Comparison of ENCODE assay signal across 8 cellular contexts in the genomic region with DNA sequence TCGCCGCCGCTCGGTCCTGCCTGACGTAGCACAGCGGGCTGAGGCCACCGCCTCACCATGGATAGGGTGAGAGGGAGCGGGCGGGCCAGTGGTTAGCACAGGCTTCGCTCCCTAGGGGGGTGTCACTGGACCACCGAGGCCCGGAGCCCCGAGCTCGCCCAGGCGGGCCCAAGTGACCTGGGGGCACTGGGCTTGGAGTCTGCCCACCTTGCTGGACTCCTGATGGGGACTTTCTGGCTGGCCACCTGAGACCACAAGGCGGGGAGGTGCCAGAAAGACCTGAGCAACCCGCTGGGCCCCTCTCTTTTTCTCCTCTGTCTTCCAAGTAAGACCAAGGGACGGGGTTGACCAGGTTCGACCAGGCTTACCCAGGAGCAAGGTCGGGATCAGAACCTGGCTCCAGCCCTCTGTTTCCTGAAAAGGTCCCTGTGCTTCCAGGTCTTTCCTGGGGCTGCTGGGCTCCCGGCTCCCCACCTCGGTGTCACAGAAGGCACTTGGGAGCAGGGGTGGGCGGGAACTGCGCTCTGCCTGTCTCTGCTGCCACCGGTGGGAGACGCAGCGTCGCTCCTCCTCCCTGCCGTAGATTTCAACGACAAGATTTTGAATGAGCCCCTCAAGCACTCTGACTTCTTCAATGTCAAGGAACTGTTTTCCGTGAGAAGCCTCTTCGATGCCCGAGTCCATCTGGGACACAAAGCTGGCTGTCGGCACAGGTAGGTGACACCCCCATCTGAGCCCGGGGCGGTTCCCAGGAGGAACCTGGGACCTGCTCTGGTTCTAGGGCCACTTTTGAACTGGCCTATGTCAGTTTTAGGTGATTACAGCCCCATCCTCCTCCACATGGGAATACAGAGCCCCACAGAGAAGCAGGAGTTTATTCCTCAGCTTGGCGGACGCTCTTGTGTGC. TPM values are rescaled to one million over a fixed set of nuclear protein-coding genes. Genes with fewer than 3 reads are reported as not detected.
DNase-seq lines count a peak whose midpoint lies in the region; ATAC-seq and TF ChIP-seq lines count a peak whose summit lies in the region.

No MANE protein-coding gene starts in this region.

- DNase-seq in activated CD4-positive, alpha-beta T cell treated with anti-CD3 and anti-CD28 coated beads, Interleukin-2, amount 10 ng/mL, durations not matched to agents 7 days and 5 days: no peak
- no peak for DNase-seq in activated CD4-positive, alpha-beta T cell treated with anti-CD3 and anti-CD28 coated beads, Interleukin-2, amount 50 U/mL, for 4 hours
- DNase-seq in RPMI8226 (peak; percentile 87), epithelial cell of prostate (ENCODE audit: low read depth, low spot score) (no peak), nephron progenitor cell (no peak)
- DNase-seq in stimulated activated CD4-positive, alpha-beta T cell treated with anti-CD3 and anti-CD28 coated beads, Interleukin-15, amount 100 ng/mL, for 24 hours: no peak

- peak overlapping the region; percentile 35 for H3K27ac ChIP-seq in epithelial cell of prostate

- H3K4me3 Mint-ChIP-seq in activated CD4-positive, alpha-beta T cell treated with anti-CD3 and anti-CD28 coated beads, Interleukin-2, amount 10 ng/mL, durations not matched to agents 7 days and 5 days: peak overlapping the region; percentile 91
- H3K4me3 Mint-ChIP-seq in nephron progenitor cell: peak overlapping the region; percentile 88

- H3K27me3 Mint-ChIP-seq in activated CD4-positive, alpha-beta T cell treated with anti-CD3 and anti-CD28 coated beads, Interleukin-2, amount 10 ng/mL, durations not matched to agents 7 days and 5 days: no peaks in the 10 kb centered on the region
- H3K27me3 Mint-ChIP-seq in nephron progenitor cell (ENCODE audit: low read depth, poor library complexity): peaks cover 3% of the 10 kb centered on the region

- TF ChIP-seq CTCF in nephron progenitor cell (IDR thresholded peaks at IDR 0.05): no peak

- no peaks in the 10 kb centered on the region for H3K9me3 Mint-ChIP-seq in activated CD4-positive, alpha-beta T cell treated with anti-CD3 and anti-CD28 coated beads, Interleukin-2, amount 10 ng/mL, durations not matched to agents 7 days and 5 days
- H3K9me3 Mint-ChIP-seq in nephron progenitor cell: no peaks in the 10 kb centered on the region

- CTCF ChIA-PET in activated CD4-positive, alpha-beta T cell treated with anti-CD3 and anti-CD28 coated beads, Interleukin-2, amount 10 ng/mL, durations not matched to agents 7 days and 5 days (lab: Charles Lee): no interaction called here

- H3K4me1 Mint-ChIP-seq in activated CD4-positive, alpha-beta T cell treated with anti-CD3 and anti-CD28 coated beads, Interleukin-2, amount 10 ng/mL, durations not matched to agents 7 days and 5 days: peaks cover 22% of the 10 kb centered on the region
- peaks cover 51% of the 10 kb centered on the region for H3K4me1 Mint-ChIP-seq in nephron progenitor cell

- POLR2A ChIA-PET in activated CD4-positive, alpha-beta T cell treated with anti-CD3 and anti-CD28 coated beads, Interleukin-2, amount 10 ng/mL, durations not matched to agents 7 days and 5 days (lab: Charles Lee): no interaction called here

- peaks cover 17% of the 10 kb centered on the region for H3K36me3 Mint-ChIP-seq in activated CD4-positive, alpha-beta T cell treated with anti-CD3 and anti-CD28 coated beads, Interleukin-2, amount 10 ng/mL, durations not matched to agents 7 days and 5 days (ENCODE audit: low read depth)
- H3K36me3 Mint-ChIP-seq in nephron progenitor cell (ENCODE audit: low read depth): peaks cover 17% of the 10 kb centered on the region

- H3K27ac Mint-ChIP-seq in activated CD4-positive, alpha-beta T cell treated with anti-CD3 and anti-CD28 coated beads, Interleukin-2, amount 10 ng/mL, durations not matched to agents 7 days and 5 days: peak overlapping the region; percentile 76
- no peak overlapping the region for H3K27ac Mint-ChIP-seq in nephron progenitor cell

- ATAC-seq in HG02759 (IDR thresholded peaks at IDR 0.05; ENCODE audit: unreplicated experiment) (no peak), GM21381 (IDR thresholded peaks at IDR 0.05; ENCODE audit: unreplicated experiment) (no peak)

RNA-seq across cellular contexts. Expression of gene MRPS2, which starts 1.0 kb away (rescaled TPM):
- 10 to 100 TPM; 28.0 to 31.2 TPM for total RNA-seq in activated CD4-positive, alpha-beta T cell treated with anti-CD3 and anti-CD28 coated beads, Interleukin-2, amount 10 ng/mL, durations not matched to agents 7 days and 5 days

RNA-seq across cellular contexts. Expression of gene LCN1, which starts 19.7 kb away (rescaled TPM):
- not detected for total RNA-seq in activated CD4-positive, alpha-beta T cell treated with anti-CD3 and anti-CD28 coated beads, Interleukin-2, amount 10 ng/mL, durations not matched to agents 7 days and 5 days

RNA-seq across cellular contexts. Expression of gene PPP1R26, which starts 21.9 kb away (rescaled TPM):
- under 1 TPM; 0.52 to 0.67 TPM for total RNA-seq in activated CD4-positive, alpha-beta T cell treated with anti-CD3 and anti-CD28 coated beads, Interleukin-2, amount 10 ng/mL, durations not matched to agents 7 days and 5 days

RNA-seq across cellular contexts. Expression of gene OBP2A, which starts 44.4 kb away (rescaled TPM):
- total RNA-seq in activated CD4-positive, alpha-beta T cell treated with anti-CD3 and anti-CD28 coated beads, Interleukin-2, amount 10 ng/mL, durations not matched to agents 7 days and 5 days: not detected
